19 cellular contexts compared by ENCODE assay signal in genomic region chr21:25569711-25570110, GRCh38. TPM values are rescaled to one million over a fixed set of nuclear protein-coding genes. Genes with fewer than 3 reads are reported as not detected.
A peak's percentile ranks its signal among the peaks of the same experiment; 100 is the strongest.
DNase-seq lines count a peak whose midpoint lies in the region; ATAC-seq, FAIRE-seq and TF ChIP-seq lines count a peak whose summit lies in the region.
"Had no signal": no experiment of that assay in that cellular context is flagged by ENCODE, and none has a peak within 500 bp of the region (broad histone marks: within the 10 kb centered on the region; RNA-seq: fewer than 3 reads in every experiment).

No MANE protein-coding gene starts in this region.

- DNase-seq in natural killer cell treated with Interleukin-12 subunit alpha and Interleukin-12 subunit beta and Interleukin-15 and Interleukin-18, amount 100 ng/mL, for 72 hours (ENCODE audit: low spot score): no peak
- DNase-seq in natural killer cell: no peak
- no peak for DNase-seq in HFFc6
- DNase-seq in vagina (ENCODE audit: extremely low spot score in 2 of 2): no peak
- DNase-seq in urothelium cell line (ENCODE audit: low spot score): no peak
- DNase-seq: hippocampal formation; midbrain; NCI-H774; occipital lobe; stimulated activated CD4-positive, alpha-beta T cell treated with anti-CD3 and anti-CD28 coated beads, Interleukin-4, amount 100 ng/mL, for 24 hours; stimulated activated CD8-positive, alpha-beta memory T cell treated with anti-CD3 and anti-CD28 coated beads, Interleukin-4, amount 100 ng/mL, for 48 hours; thyroid gland had no signal

- no peak overlapping the region for H3K27ac ChIP-seq in vagina
- H3K27ac ChIP-seq: ascending aorta, thyroid gland had no signal

- no peak for ATAC-seq in natural killer cell treated with Interleukin-12 subunit alpha and Interleukin-12 subunit beta and Interleukin-15 and Interleukin-18, amount 100 ng/mL, for 72 hours
- no peak for ATAC-seq in natural killer cell
- ATAC-seq in stimulated activated memory B cell treated with anti-CD40 and anti-IgM and Interleukin-4, amounts not matched to agents 10 μg/mL and 1 μg/mL and 100 μg/mL, for 72 hours: no peak
- ATAC-seq in GM21619 (IDR thresholded peaks at IDR 0.05; ENCODE audit: unreplicated experiment): no peak
- ATAC-seq: Panc1, WTC11 had no signal

- H3K36me3 ChIP-seq in vagina: no peaks in the 10 kb centered on the region
- H3K36me3 ChIP-seq: ascending aorta, thyroid gland had no signal

- FAIRE-seq in urothelium cell line (lab: Jason Lieb, UNC): no peak
- FAIRE-seq: endometrium had no signal

- H3K4me3 Mint-ChIP-seq in natural killer cell treated with Interleukin-12 subunit alpha and Interleukin-12 subunit beta and Interleukin-15 and Interleukin-18, amount 100 ng/mL, for 72 hours: peak overlapping the region; percentile 89
- H3K4me3 Mint-ChIP-seq in natural killer cell (no peak overlapping the region), HFFc6 (no peak overlapping the region)
- peak overlapping the region; percentile 95 for H3K4me3 Mint-ChIP-seq in activated naive CD8-positive, alpha-beta T cell
- peak overlapping the region; percentile 69 for H3K4me3 Mint-ChIP-seq in stimulated activated memory B cell treated with anti-CD40 and anti-IgM and Interleukin-4, amounts not matched to agents 10 μg/mL and 1 μg/mL and 100 μg/mL, for 72 hours
- H3K4me3 Mint-ChIP-seq: WTC11 had no signal

- no peak for TF ChIP-seq CTCF in natural killer cell (IDR thresholded peaks at IDR 0.05)
- no peak for TF ChIP-seq CTCF in HFFc6 (IDR thresholded peaks at IDR 0.05)
- no peak for TF ChIP-seq CTCF in vagina (IDR thresholded peaks at IDR 0.05)

- H3K4me1 ChIP-seq in vagina: no peaks in the 10 kb centered on the region
- H3K4me1 ChIP-seq: thyroid gland had no signal

- peaks cover 77% of the 10 kb centered on the region for H3K36me3 Mint-ChIP-seq in natural killer cell treated with Interleukin-12 subunit alpha and Interleukin-12 subunit beta and Interleukin-15 and Interleukin-18, amount 100 ng/mL, for 72 hours
- H3K36me3 Mint-ChIP-seq in natural killer cell: no peaks in the 10 kb centered on the region
- H3K36me3 Mint-ChIP-seq in HFFc6 (ENCODE audit: low read depth): peaks cover 29% of the 10 kb centered on the region
- peaks cover 68% of the 10 kb centered on the region for H3K36me3 Mint-ChIP-seq in activated naive CD8-positive, alpha-beta T cell
- H3K36me3 Mint-ChIP-seq in stimulated activated memory B cell treated with anti-CD40 and anti-IgM and Interleukin-4, amounts not matched to agents 10 μg/mL and 1 μg/mL and 100 μg/mL, for 72 hours: peaks cover 68% of the 10 kb centered on the region
- H3K36me3 Mint-ChIP-seq: WTC11 had no signal

- H3K27ac Mint-ChIP-seq in natural killer cell treated with Interleukin-12 subunit alpha and Interleukin-12 subunit beta and Interleukin-15 and Interleukin-18, amount 100 ng/mL, for 72 hours: peak overlapping the region; percentile 87 to 88
- H3K27ac Mint-ChIP-seq in natural killer cell (no peak overlapping the region), HFFc6 (peak overlapping the region; percentile 20; the same call in 1 of the 2 replicates)
- peak overlapping the region; percentile 98 for H3K27ac Mint-ChIP-seq in activated naive CD8-positive, alpha-beta T cell
- H3K27ac Mint-ChIP-seq in stimulated activated memory B cell treated with anti-CD40 and anti-IgM and Interleukin-4, amounts not matched to agents 10 μg/mL and 1 μg/mL and 100 μg/mL, for 72 hours: peak overlapping the region; percentile 94
- H3K27ac Mint-ChIP-seq: WTC11 had no signal

- no peak overlapping the region for H3K4me3 ChIP-seq in vagina
- H3K4me3 ChIP-seq: ascending aorta, thyroid gland had no signal

- TF ChIP-seq POLR2A in vagina (IDR thresholded peaks at IDR 0.05): no peak

- H3K27me3 Mint-ChIP-seq in natural killer cell treated with Interleukin-12 subunit alpha and Interleukin-12 subunit beta and Interleukin-15 and Interleukin-18, amount 100 ng/mL, for 72 hours: no peaks in the 10 kb centered on the region
- no peaks in the 10 kb centered on the region for H3K27me3 Mint-ChIP-seq in natural killer cell (ENCODE audit: low read depth in 2 of 2)
- no peaks in the 10 kb centered on the region for H3K27me3 Mint-ChIP-seq in HFFc6 (ENCODE audit: insufficient read depth)
- H3K27me3 Mint-ChIP-seq in activated naive CD8-positive, alpha-beta T cell: no peaks in the 10 kb centered on the region
- H3K27me3 Mint-ChIP-seq in stimulated activated memory B cell treated with anti-CD40 and anti-IgM and Interleukin-4, amounts not matched to agents 10 μg/mL and 1 μg/mL and 100 μg/mL, for 72 hours: no peaks in the 10 kb centered on the region

- peaks cover 56 to 80% of the 10 kb centered on the region in 2 donors for H3K4me1 Mint-ChIP-seq in natural killer cell treated with Interleukin-12 subunit alpha and Interleukin-12 subunit beta and Interleukin-15 and Interleukin-18, amount 100 ng/mL, for 72 hours (ENCODE audit: low read depth in 2 of 2)
- H3K4me1 Mint-ChIP-seq in natural killer cell (peaks cover 24 to 29% of the 10 kb centered on the region in 2 donors), HFFc6 (ENCODE audit: low read depth) (peaks cover 84% of the 10 kb centered on the region)
- H3K4me1 Mint-ChIP-seq in activated naive CD8-positive, alpha-beta T cell (ENCODE audit: low read depth): peaks cover 34% of the 10 kb centered on the region
- peaks cover 73% of the 10 kb centered on the region for H3K4me1 Mint-ChIP-seq in stimulated activated memory B cell treated with anti-CD40 and anti-IgM and Interleukin-4, amounts not matched to agents 10 μg/mL and 1 μg/mL and 100 μg/mL, for 72 hours

- intact Hi-C loops in natural killer cell (cut with micrococcal nuclease) (no loop called here), vagina (cut with DNase I) (no loop called here)

- H3K27me3 ChIP-seq in vagina: no peaks in the 10 kb centered on the region
- H3K27me3 ChIP-seq: ascending aorta, thyroid gland had no signal

- no peaks in the 10 kb centered on the region for H3K9me3 Mint-ChIP-seq in natural killer cell treated with Interleukin-12 subunit alpha and Interleukin-12 subunit beta and Interleukin-15 and Interleukin-18, amount 100 ng/mL, for 72 hours
- H3K9me3 Mint-ChIP-seq in natural killer cell: no peaks in the 10 kb centered on the region
- H3K9me3 Mint-ChIP-seq in HFFc6: no peaks in the 10 kb centered on the region
- no peaks in the 10 kb centered on the region for H3K9me3 Mint-ChIP-seq in activated naive CD8-positive, alpha-beta T cell (ENCODE audit: low read depth)
- H3K9me3 Mint-ChIP-seq in stimulated activated memory B cell treated with anti-CD40 and anti-IgM and Interleukin-4, amounts not matched to agents 10 μg/mL and 1 μg/mL and 100 μg/mL, for 72 hours: no peaks in the 10 kb centered on the region
- H3K9me3 Mint-ChIP-seq: WTC11 had no signal

- no peaks in the 10 kb centered on the region for H3K9me3 ChIP-seq in vagina
- H3K9me3 ChIP-seq: ascending aorta, thyroid gland had no signal

RNA-seq across cellular contexts. Expression of gene MRPL39, which starts 37.6 kb away (rescaled TPM):
- 10 to 100 TPM; 40.6 to 46.1 TPM for total RNA-seq in natural killer cell treated with Interleukin-12 subunit alpha and Interleukin-12 subunit beta and Interleukin-15 and Interleukin-18, amount 100 ng/mL, for 72 hours
- 10 to 100 TPM; 10.8 to 12.8 (median 10.8) TPM for total RNA-seq in natural killer cell
- total RNA-seq in HFFc6 (2021; fragmentation: NEBNext Ultra II Directional; extraction: Animal tissue kit (Norgen Biotek cat#: 25700)): 10 to 100 TPM; 25.3 to 34.1 (median 31.7) TPM
- total RNA-seq in vagina: 8.8 TPM

Comparison
In these comparisons a context has a peak if more than half of its experiments do, and no peak if none do; other contexts are left out.
1. H3K27ac Mint-ChIP-seq: peak in natural killer cell treated with Interleukin-12 subunit alpha and Interleukin-12 subunit beta and Interleukin-15 and Interleukin-18, amount 100 ng/mL, for 72 hours (2 of 2), HFFc6 (single experiment), activated naive CD8-positive, alpha-beta T cell (single experiment) and stimulated activated memory B cell treated with anti-CD40 and anti-IgM and Interleukin-4, amounts not matched to agents 10 μg/mL and 1 μg/mL and 100 μg/mL, for 72 hours (single experiment); none in natural killer cell (0 of 2).
2. H3K4me3 Mint-ChIP-seq: peak in natural killer cell treated with Interleukin-12 subunit alpha and Interleukin-12 subunit beta and Interleukin-15 and Interleukin-18, amount 100 ng/mL, for 72 hours (single experiment), activated naive CD8-positive, alpha-beta T cell (single experiment) and stimulated activated memory B cell treated with anti-CD40 and anti-IgM and Interleukin-4, amounts not matched to agents 10 μg/mL and 1 μg/mL and 100 μg/mL, for 72 hours (single experiment); none in natural killer cell (single experiment) and HFFc6 (single experiment).